In genomic region chr12:93594766-93595165, GRCh38 we compare ENCODE assay signal across 19 cellular contexts. TPM values are rescaled to one million over a fixed set of nuclear protein-coding genes. Genes with fewer than 3 reads are reported as not detected.
A peak's percentile ranks its signal among the peaks of the same experiment; 100 is the strongest.
DNase-seq lines count a peak whose midpoint lies in the region; ATAC-seq and TF ChIP-seq lines count a peak whose summit lies in the region.
"Had no signal": no experiment of that assay in that cellular context is flagged by ENCODE, and none has a peak within 500 bp of the region (broad histone marks: within the 10 kb centered on the region; RNA-seq: fewer than 3 reads in every experiment).

No MANE protein-coding gene starts in this region.

- H4K91ac ChIP-seq in mesenchymal stem cell (ENCODE audit: low read length): no peak overlapping the region

- H3K9ac ChIP-seq in SK-N-MC (ENCODE audit: insufficient read length) (peak overlapping the region; percentile 26), mesenchymal stem cell (ENCODE audit: low read length) (peak overlapping the region; percentile 31)

- H3K27ac ChIP-seq in heart left ventricle: peak overlapping the region; percentile 74 to 96 (median 88)
- H3K27ac ChIP-seq in SK-N-MC: no peak overlapping the region
- no peak overlapping the region for H3K27ac ChIP-seq in mesenchymal stem cell (ENCODE audit: low read length, poor library complexity, severe bottlenecking)
- H3K27ac ChIP-seq in upper lobe of left lung: peak overlapping the region; percentile 27 to 83 (median 72)

- no peak overlapping the region for H2AK5ac ChIP-seq in mesenchymal stem cell (ENCODE audit: low read length, severe bottlenecking)

- H3K4me3 ChIP-seq in heart left ventricle: peak overlapping the region in 11 of 12 donors; percentile 17 to 72 (median 37)
- H3K4me3 ChIP-seq in SK-N-MC: peak overlapping the region; percentile 52
- no peak overlapping the region for H3K4me3 ChIP-seq in mesenchymal stem cell (ENCODE audit: insufficient read depth in 1 of 2, low read depth in 1 of 2, low read length in 2 of 2)
- peak overlapping the region in 2 of 4 donors; percentile 21 to 24 for H3K4me3 ChIP-seq in upper lobe of left lung
- no peak overlapping the region for H3K4me3 ChIP-seq in mucosa of descending colon

- no peak overlapping the region for H4K8ac ChIP-seq in mesenchymal stem cell (ENCODE audit: low read length)

- no peak overlapping the region for H3K23ac ChIP-seq in mesenchymal stem cell (ENCODE audit: low read length in 2 of 2)

- H3K36me3 ChIP-seq in heart left ventricle: no peaks in the 10 kb centered on the region
- H3K36me3 ChIP-seq in SK-N-MC (ENCODE audit: insufficient read depth, low read length): no peaks in the 10 kb centered on the region
- H3K36me3 ChIP-seq in mesenchymal stem cell (ENCODE audit: control insufficient read depth in 1 of 2, insufficient read depth in 2 of 2, low read depth in 1 of 2, low read length in 2 of 2): no peaks in the 10 kb centered on the region
- H3K36me3 ChIP-seq in upper lobe of left lung: no peaks in the 10 kb centered on the region
- H3K36me3 ChIP-seq in mucosa of descending colon (ENCODE audit: low read depth): no peaks in the 10 kb centered on the region
- H3K36me3 ChIP-seq: gastrocnemius medialis had no signal

- no peak for TF ChIP-seq EP300 in upper lobe of left lung (IDR thresholded peaks at IDR 0.05)

- no peak overlapping the region for H2BK15ac ChIP-seq in mesenchymal stem cell (ENCODE audit: low read depth, poor library complexity, severe bottlenecking)

- H3K14ac ChIP-seq in mesenchymal stem cell (ENCODE audit: low read length in 2 of 2): no peak overlapping the region

- H3K4ac ChIP-seq in mesenchymal stem cell (ENCODE audit: low read depth in 1 of 2, low read length in 2 of 2): no peak overlapping the region

- no peak overlapping the region for H3K18ac ChIP-seq in mesenchymal stem cell (ENCODE audit: low read depth in 1 of 2, low read length in 2 of 2)

- no peaks in the 10 kb centered on the region for H3K79me1 ChIP-seq in mesenchymal stem cell (replicated peaks; ENCODE audit: low read length, poor library complexity, severe bottlenecking)

- H3K9me3 ChIP-seq in heart left ventricle: no peaks in the 10 kb centered on the region
- H3K9me3 ChIP-seq in SK-N-MC (ENCODE audit: low read depth, low read length): no peaks in the 10 kb centered on the region
- H3K9me3 ChIP-seq in mesenchymal stem cell (ENCODE audit: control insufficient read depth, low read length): no peaks in the 10 kb centered on the region
- no peaks in the 10 kb centered on the region for H3K9me3 ChIP-seq in upper lobe of left lung
- H3K9me3 ChIP-seq in mucosa of descending colon: no peaks in the 10 kb centered on the region
- H3K9me3 ChIP-seq: gastrocnemius medialis had no signal

- H3K4me1 ChIP-seq in heart left ventricle: peaks cover 0 to 53% (median 23%) of the 10 kb centered on the region in 12 donors
- no peaks in the 10 kb centered on the region for H3K4me1 ChIP-seq in mesenchymal stem cell (ENCODE audit: control insufficient read depth, insufficient read depth, low read depth, low read length)
- peaks cover 0 to 8% (median 2%) of the 10 kb centered on the region in 4 donors for H3K4me1 ChIP-seq in upper lobe of left lung
- no peaks in the 10 kb centered on the region for H3K4me1 ChIP-seq in mucosa of descending colon (ENCODE audit: low read depth)

- H2BK12ac ChIP-seq in mesenchymal stem cell (ENCODE audit: low read length in 2 of 2): no peak overlapping the region

- TF ChIP-seq CTCF in heart left ventricle (IDR thresholded peaks at IDR 0.05) (no peak), upper lobe of left lung (IDR thresholded peaks at IDR 0.05) (no peak), mucosa of descending colon (IDR thresholded peaks at IDR 0.05) (no peak)

- ATAC-seq in heart left ventricle (no peak), upper lobe of left lung (ENCODE audit: low FRiP score in 2 of 2) (no peak), mucosa of descending colon (no peak)
- ATAC-seq: gastrocnemius medialis, sciatic nerve, T-cell, WTC11 had no signal

- H3K27me3 ChIP-seq in heart left ventricle (no peaks in the 10 kb centered on the region), mesenchymal stem cell (ENCODE audit: control insufficient read depth in 1 of 2, insufficient read depth in 1 of 2, low read length in 2 of 2) (no peaks in the 10 kb centered on the region), upper lobe of left lung (no peaks in the 10 kb centered on the region)

- intact Hi-C loops in heart left ventricle (cut with DNase I) (loop anchor here in 9 of 10 donors (1.0 to 5.0 kb wide), 9 partner anchors 22 to 218 kb away; partner anchors contain the start of genes CRADD (in 7 of the 9) and SOCS2 (in 1 of the 9)), cardiac septum (cut with DNase I) (loop anchor here (5.0 kb wide), 1 partner anchor 83 kb away; the partner anchor contains the start of gene CRADD), mucosa of descending colon (cut with DNase I, micrococcal nuclease) (no loop called here), head of caudate nucleus (cut with DNase I) (no loop called here)

- no peak for DNase-seq in heart left ventricle
- DNase-seq in cardiac septum (ENCODE audit: low spot score): no peak
- DNase-seq in SK-N-MC (ENCODE audit: low read depth, low spot score): no peak
- no peak for DNase-seq in mesenchymal stem cell
- no peak for DNase-seq in upper lobe of left lung
- no peak for DNase-seq in mucosa of descending colon
- no peak for DNase-seq in head of caudate nucleus
- no peak for DNase-seq in NCI-H82 treated with DMSO at 0.1 percent for 48 hours (lab: John Stamatoyannopoulos, UW; ENCODE audit: unreplicated experiment)
- DNase-seq: activated CD8-positive, alpha-beta memory T cell treated with anti-CD3 and anti-CD28 coated beads for 24 hours; amygdala; CD4-positive, alpha-beta memory T cell; gastrocnemius medialis; MM.1S; NCI-H2081; NCI-H526; stimulated activated CD4-positive, alpha-beta T cell treated with anti-CD3 and anti-CD28 coated beads, Interleukin-4, amount 100 ng/mL, for 4 hours; T-cell had no signal

- H2BK5ac ChIP-seq in mesenchymal stem cell (ENCODE audit: low read depth, low read length, poor library complexity, severe bottlenecking): no peak overlapping the region

- WGBS in heart left ventricle, 4 donors: 44 to 64% (median 54%) methylated on average over 6 of the region's 6 CpGs
- 58% methylated on average over 2 of the region's 6 CpGs for WGBS in mesenchymal stem cell
- 50 to 53% methylated on average over 6 of the region's 6 CpGs for WGBS in upper lobe of left lung, 2 donors

- H2BK120ac ChIP-seq in mesenchymal stem cell (ENCODE audit: low read depth, low read length): no peak overlapping the region

- H3K4me2 ChIP-seq in mesenchymal stem cell (ENCODE audit: low read length, poor library complexity, severe bottlenecking): no peak overlapping the region

- H2AFZ ChIP-seq in mesenchymal stem cell (ENCODE audit: low read depth, low read length): no peak overlapping the region

- TF ChIP-seq POLR2A in heart left ventricle (IDR thresholded peaks at IDR 0.05): no peak
- no peak for TF ChIP-seq POLR2A in upper lobe of left lung (IDR thresholded peaks at IDR 0.05)

RNA-seq across cellular contexts. Expression of gene SOCS2, which starts 22.3 kb away (rescaled TPM):
- total RNA-seq in heart left ventricle: 10 to 100 TPM in 8 of 9 donors, 1 to 10 TPM in 1; 9.2 to 46.5 (median 19.2) TPM
- 10 to 100 TPM; 11.2 to 14.0 TPM for polyA plus RNA-seq in heart left ventricle
- total RNA-seq in cardiac septum: 40.3 TPM
- 3.9 TPM for polyA plus RNA-seq in mesenchymal stem cell (2013, experiment 1 of 2)
- 3.0 TPM for polyA plus RNA-seq in mesenchymal stem cell (2013, experiment 2 of 2)
- total RNA-seq in upper lobe of left lung: 10 to 100 TPM; 18.3 to 63.0 (median 34.6) TPM
- 10 to 100 TPM; 23.3 to 40.7 (median 27.6) TPM for total RNA-seq in mucosa of descending colon

Comparison
In these comparisons a context has a peak if more than half of its experiments do, and no peak if none do; other contexts are left out.
1. H3K27ac ChIP-seq: peak in heart left ventricle (12 of 12) and upper lobe of left lung (4 of 4); none in SK-N-MC (single experiment) and mesenchymal stem cell (single experiment).
2. H3K4me3 ChIP-seq: peak in heart left ventricle (11 of 12) and SK-N-MC (single experiment); none in mesenchymal stem cell (0 of 2) and mucosa of descending colon (single experiment).
3. intact Hi-C loops: an anchor here in heart left ventricle (1.0 to 5.0 kb wide) and cardiac septum (5.0 kb wide); none called in mucosa of descending colon and head of caudate nucleus.